Comparison of ENCODE assay signal across 7 cellular contexts in genomic region chr13:23579886-23580706, GRCh38. TPM values are rescaled to one million over a fixed set of nuclear protein-coding genes. Genes with fewer than 3 reads are reported as not detected.
A peak's percentile ranks its signal among the peaks of the same experiment; 100 is the strongest.
DNase-seq lines count a peak whose midpoint lies in the region; ATAC-seq and TF ChIP-seq lines count a peak whose summit lies in the region.

No MANE protein-coding gene starts in this region.

- TF ChIP-seq CTCF in foreskin fibroblast (IDR thresholded peaks at IDR 0.05; ENCODE audit: low read depth, low read length) (no peak), gastrocnemius medialis (IDR thresholded peaks at IDR 0.05 in 4 of 5, conservative IDR thresholded peaks at IDR 0.05 in 1 of 5) (no peak)

- no peaks in the 10 kb centered on the region for H3K36me3 ChIP-seq in SJSA1
- no peaks in the 10 kb centered on the region for H3K36me3 ChIP-seq in gastrocnemius medialis

- H3K4me1 ChIP-seq in SJSA1 (replicated peaks): peaks cover 18% of the 10 kb centered on the region
- peaks cover 0 to 8% of the 10 kb centered on the region in 2 donors for H3K4me1 ChIP-seq in gastrocnemius medialis

- peak overlapping the region; percentile 44 for H3K4me3 ChIP-seq in SJSA1
- peak overlapping the region; percentile 62 to 85 for H3K4me3 ChIP-seq in foreskin fibroblast (ENCODE audit: low read depth in 1 of 2, low read length in 2 of 2)
- H3K4me3 ChIP-seq in gastrocnemius medialis: peak overlapping the region; percentile 68 to 97 (median 84)

- DNase-seq in SJSA1 (ENCODE audit: low read depth in 1 of 2, low spot score in 2 of 2) (no peak), foreskin fibroblast (peak in 1 of 2 donors; percentile 58), gastrocnemius medialis (no peak), DMS79 treated with DMSO at 0.1 percent for 48 hours (lab: John Stamatoyannopoulos, UW) (no peak), NOMO-1 (lab: John Stamatoyannopoulos, UW; ENCODE audit: unreplicated experiment in 2 of 2) (no peak)

- no peak for TF ChIP-seq POLR2A in gastrocnemius medialis (IDR thresholded peaks at IDR 0.05)

- H3K27me3 ChIP-seq in SJSA1 (replicated peaks) (peaks cover 14% of the 10 kb centered on the region), gastrocnemius medialis (no peaks in the 10 kb centered on the region)

- H3K9me3 ChIP-seq in SJSA1 (replicated peaks) (no peaks in the 10 kb centered on the region; the same call in 1 of the 2 replicates), gastrocnemius medialis (no peaks in the 10 kb centered on the region)

- ATAC-seq in GM18873 (IDR thresholded peaks at IDR 0.05; ENCODE audit: low FRiP score, unreplicated experiment): peak; percentile 19
- no peak for ATAC-seq in gastrocnemius medialis
- ATAC-seq in HG03521 (IDR thresholded peaks at IDR 0.05; ENCODE audit: unreplicated experiment): no peak

- intact Hi-C loops in gastrocnemius medialis (cut with DNase I; ENCODE audit: low total_unique reads): loop anchor here (5.0 to 10.0 kb wide), 6 partner anchors 125 to 462 kb away; partner anchors contain the start of genes MIPEP and SGCG

- H3K27ac ChIP-seq in SJSA1: no peak overlapping the region
- peak overlapping the region in 3 of 4 donors; percentile 84 to 88 (median 85) for H3K27ac ChIP-seq in gastrocnemius medialis

- in situ Hi-C loops in gastrocnemius medialis (cut with MboI; ENCODE audit: low sequenced_read_pairs in 4 of 4): loop anchor here in 3 of 4 donors (10.0 to 25.0 kb wide), 5 partner anchors 115 to 307 kb away; partner anchors contain the start of genes C1QTNF9B (in 1 of the 3) and MIPEP (in 1 of the 3)

RNA-seq across cellular contexts. Expression of gene TNFRSF19, which starts 9.9 kb away (rescaled TPM):
- 0.03 TPM in 1 of 2 replicates, not detected in the other for total RNA-seq in SJSA1 (2014; rRNA removed; shearing (Covaris generic))
- total RNA-seq in gastrocnemius medialis: 1 to 10 TPM in 2 of 4 donors, under 1 TPM in 2; 0.51 to 1.5 (median 1.0) TPM
